Comparison of ENCODE assay signal across 13 cellular contexts in genomic region chr3:23019596-23020300, GRCh38.
A peak's percentile ranks its signal among the peaks of the same experiment; 100 is the strongest.
DNase-seq lines count a peak whose midpoint lies in the region; TF ChIP-seq lines count a peak whose summit lies in the region.
"Had no signal": no experiment of that assay in that cellular context is flagged by ENCODE, and none has a peak within 500 bp of the region (broad histone marks: within the 10 kb centered on the region; RNA-seq: fewer than 3 reads in every experiment).

No MANE protein-coding gene starts in this region.

- no peak overlapping the region for H3K14ac ChIP-seq in neuronal stem cell (ENCODE audit: low read length)

- intact Hi-C loops in esophagus muscularis mucosa (cut with DNase I) (no loop called here), vagina (cut with DNase I) (loop anchor here (5.0 kb wide), 1 partner anchor 83 kb away; no protein-coding TSS in a partner anchor), sigmoid colon (cut with DNase I) (no loop called here)

- peak overlapping the region; percentile 24 for H2BK5ac ChIP-seq in neuronal stem cell (ENCODE audit: low read length)

- no peak overlapping the region for H3K23ac ChIP-seq in neuronal stem cell (ENCODE audit: low read depth, low read length, poor library complexity)

- H4K8ac ChIP-seq in neuronal stem cell (ENCODE audit: low read depth, low read length), result no peak overlapping the region

- H2BK12ac ChIP-seq in neuronal stem cell (ENCODE audit: low read length), result no peak overlapping the region

- no peak for TF ChIP-seq EP300 in esophagus muscularis mucosa (IDR thresholded peaks at IDR 0.05)
- no peak for TF ChIP-seq EP300 in sigmoid colon (IDR thresholded peaks at IDR 0.05)

- H2AK5ac ChIP-seq in neuronal stem cell (ENCODE audit: low read depth, low read length), result peak overlapping the region; percentile 14

- H3K4me2 ChIP-seq in neuronal stem cell (ENCODE audit: insufficient read depth, low read length, poor library complexity, severe bottlenecking), result no peak overlapping the region

- H3K4ac ChIP-seq in neuronal stem cell (ENCODE audit: low read length), result no peak overlapping the region

- H3K4me1 ChIP-seq in neuronal stem cell (ENCODE audit: control insufficient read depth in 2 of 2, insufficient read depth in 1 of 2, low read depth in 1 of 2, low read length in 2 of 2) (no peaks in the 10 kb centered on the region), esophagus muscularis mucosa (no peaks in the 10 kb centered on the region), vagina (peaks cover 21% of the 10 kb centered on the region), sigmoid colon (peaks cover 0 to 11% (median 7%) of the 10 kb centered on the region in 4 donors)
- H3K4me1 ChIP-seq: testis had no signal

- H3K9me3 ChIP-seq in neuronal stem cell (replicated peaks in 1 of 2; ENCODE audit: control insufficient read depth in 2 of 2, insufficient read depth in 1 of 2, low read depth in 1 of 2, low read length in 2 of 2) (peaks cover 0 to 2% of the 10 kb centered on the region in 2 donors), esophagus muscularis mucosa (no peaks in the 10 kb centered on the region), vagina (no peaks in the 10 kb centered on the region), sigmoid colon (no peaks in the 10 kb centered on the region)
- H3K9me3 ChIP-seq: testis had no signal

- TF ChIP-seq POLR2A in esophagus muscularis mucosa (IDR thresholded peaks at IDR 0.05; ENCODE audit: low read depth), result no peak
- no peak for TF ChIP-seq POLR2A in vagina (IDR thresholded peaks at IDR 0.05)
- TF ChIP-seq POLR2A in sigmoid colon (IDR thresholded peaks at IDR 0.05), result no peak

- H3K27me3 ChIP-seq in neuronal stem cell (ENCODE audit: control insufficient read depth in 3 of 3, insufficient read depth in 3 of 3, low read depth in 1 of 3, low read length in 3 of 3), result no peaks in the 10 kb centered on the region
- no peaks in the 10 kb centered on the region for H3K27me3 ChIP-seq in esophagus muscularis mucosa
- no peaks in the 10 kb centered on the region for H3K27me3 ChIP-seq in vagina
- no peaks in the 10 kb centered on the region for H3K27me3 ChIP-seq in sigmoid colon
- H3K27me3 ChIP-seq: testis had no signal

- TF ChIP-seq CTCF in esophagus muscularis mucosa (IDR thresholded peaks at IDR 0.05), result no peak
- TF ChIP-seq CTCF in vagina (IDR thresholded peaks at IDR 0.05), result no peak
- no peak for TF ChIP-seq CTCF in sigmoid colon (IDR thresholded peaks at IDR 0.05)

- H3K36me3 ChIP-seq in neuronal stem cell (replicated peaks in 1 of 2; ENCODE audit: control insufficient read depth in 2 of 2, insufficient read depth in 2 of 2, low read length in 2 of 2), result no peaks in the 10 kb centered on the region
- H3K36me3 ChIP-seq in esophagus muscularis mucosa, result no peaks in the 10 kb centered on the region
- H3K36me3 ChIP-seq in vagina, result no peaks in the 10 kb centered on the region
- no peaks in the 10 kb centered on the region for H3K36me3 ChIP-seq in sigmoid colon

- no peak overlapping the region for H4K91ac ChIP-seq in neuronal stem cell (ENCODE audit: low read depth, low read length, poor library complexity)

- H3K27ac ChIP-seq in neuronal stem cell (replicated peaks; ENCODE audit: low read length) (no peak overlapping the region), esophagus muscularis mucosa (replicated peaks in 1 of 4) (no peak overlapping the region), vagina (no peak overlapping the region), sigmoid colon (no peak overlapping the region)
- H3K27ac ChIP-seq: testis had no signal

- peak overlapping the region in 1 of 2 donors; percentile 47 for H3K4me3 ChIP-seq in neuronal stem cell (ENCODE audit: low read length in 2 of 2)
- no peak overlapping the region for H3K4me3 ChIP-seq in esophagus muscularis mucosa
- H3K4me3 ChIP-seq in vagina, result no peak overlapping the region
- no peak overlapping the region for H3K4me3 ChIP-seq in sigmoid colon
- H3K4me3 ChIP-seq: testis had no signal

- no peak overlapping the region for H3K9ac ChIP-seq in neuronal stem cell (ENCODE audit: low read depth, low read length, poor library complexity)

- peak; percentile 7 for DNase-seq in ELR (ENCODE audit: low read depth)
- DNase-seq in NCI-H345 treated with DMSO at 0.1 percent for 48 hours (lab: John Stamatoyannopoulos, UW; ENCODE audit: unreplicated experiment), result peak; percentile 21
- DNase-seq in dedifferentiated amniotic fluid mesenchymal stem cell (ENCODE audit: extremely low spot score), result peak; percentile 47
- DNase-seq in neuronal stem cell (ENCODE audit: low spot score), result no peak
- DNase-seq in esophagus muscularis mucosa (ENCODE audit: extremely low spot score), result no peak
- no peak for DNase-seq in vagina (ENCODE audit: extremely low spot score in 2 of 2)
- no peak for DNase-seq in sigmoid colon
- DNase-seq in mesenteric fat pad (ENCODE audit: low spot score), result no peak
- DNase-seq: NCI-H187; NCI-H526 treated with DMSO at 0.1 percent for 48 hours; stimulated activated CD4-positive, alpha-beta T cell treated with anti-CD3 and anti-CD28 coated beads, Interleukin-4, amount 100 ng/mL, for 1 hour; SW 1271; testis had no signal

- H2BK120ac ChIP-seq in neuronal stem cell (ENCODE audit: low read depth, low read length), result no peak overlapping the region

- WGBS in neuronal stem cell (ENCODE audit: extremely low coverage in 2 of 2, insufficient read length in 2 of 2, insufficient replicate concordance in 1 of 2), 2 donors, result no CpG with 5 or more reads among the region's 4 CpGs
- WGBS in esophagus muscularis mucosa, result 69% methylated on average over 4 of the region's 4 CpGs
- WGBS in sigmoid colon, 2 donors, result 33 to 66% methylated on average over 4 of the region's 4 CpGs

- H3K79me1 ChIP-seq in neuronal stem cell (ENCODE audit: low read depth, low read length), result no peaks in the 10 kb centered on the region

- H3K18ac ChIP-seq in neuronal stem cell (ENCODE audit: low read length), result no peak overlapping the region

- H2AFZ ChIP-seq in neuronal stem cell (ENCODE audit: low read length), result no peak overlapping the region

- no peak overlapping the region for H2BK15ac ChIP-seq in neuronal stem cell (ENCODE audit: low read length)

Comparison
In these comparisons a context has a peak if more than half of its experiments do, and no peak if none do; other contexts are left out.
1. DNase-seq: peak in ELR (single experiment), NCI-H345 treated with DMSO at 0.1 percent for 48 hours (single experiment) and dedifferentiated amniotic fluid mesenchymal stem cell (single experiment); none in neuronal stem cell (single experiment), esophagus muscularis mucosa (single experiment), vagina (0 of 2), sigmoid colon (single experiment) and mesenteric fat pad (single experiment).